In genomic region chr3:136954246-136954645, GRCh38 we compare ENCODE assay signal across 24 cellular contexts. TPM values are rescaled to one million over a fixed set of nuclear protein-coding genes. Genes with fewer than 3 reads are reported as not detected.
DNase-seq lines count a peak whose midpoint lies in the region; ATAC-seq, FAIRE-seq and TF ChIP-seq lines count a peak whose summit lies in the region.
"Had no signal": no experiment of that assay in that cellular context is flagged by ENCODE, and none has a peak within 500 bp of the region (broad histone marks: within the 10 kb centered on the region; RNA-seq: fewer than 3 reads in every experiment).

No MANE protein-coding gene starts in this region.

- peak; percentile 55 for FAIRE-seq in GM12891 (lab: Jason Lieb, UNC)

- TF ChIP-seq POLR2A in GM12891 (IDR thresholded peaks at IDR 0.05; ENCODE audit: low read depth, low read length): no peak

- H3K4me1 ChIP-seq in RWPE2 (ENCODE audit: insufficient read depth, poor library complexity, severe bottlenecking): peaks cover 70% of the 10 kb centered on the region
- H3K4me1 ChIP-seq in upper lobe of right lung: peaks cover 25% of the 10 kb centered on the region
- H3K4me1 ChIP-seq: neural progenitor cell had no signal

- H3K27ac ChIP-seq in RWPE2 (ENCODE audit: poor library complexity, severe bottlenecking) (peak overlapping the region; percentile 99), upper lobe of right lung (no peak overlapping the region), WERI-Rb-1 (no peak overlapping the region)
- H3K27ac ChIP-seq: neural progenitor cell had no signal

- intact Hi-C loops in upper lobe of right lung (cut with DNase I): no loop called here

- ATAC-seq in RWPE2 (ENCODE audit: low read depth) (no peak), upper lobe of right lung (peak; percentile 70), GM19467 (IDR thresholded peaks at IDR 0.05; ENCODE audit: unreplicated experiment) (no peak)
- ATAC-seq: activated CD4-positive, alpha-beta T cell treated with anti-CD3 and anti-CD28 coated beads for 36 hours; activated naive CD4-positive, alpha-beta T cell treated with anti-CD3 and anti-CD28 coated beads, Interleukin-2, amount 50 U/mL, for 72 hours; sciatic nerve had no signal

- H3K4me3 ChIP-seq in RWPE2 (ENCODE audit: severe bottlenecking) (no peak overlapping the region), upper lobe of right lung (no peak overlapping the region), WERI-Rb-1 (ENCODE audit: low read depth, low read length) (no peak overlapping the region)
- H3K4me3 ChIP-seq: MG63, neural progenitor cell had no signal

- no peak for DNase-seq in GM12891 (ENCODE audit: insufficient read length, low spot score)
- no peak for DNase-seq in RWPE2 (ENCODE audit: low spot score)
- peak; percentile 38 for DNase-seq in fibroblast of gingiva (ENCODE audit: low read depth)
- DNase-seq in upper lobe of right lung: no peak
- no peak for DNase-seq in WERI-Rb-1
- no peak for DNase-seq in stimulated activated naive CD4-positive, alpha-beta T cell treated with Interleukin-2 at 50 U/mL for 16 hours (lab: John Stamatoyannopoulos, UW)
- DNase-seq: activated CD4-positive, alpha-beta T cell treated with anti-CD3 and anti-CD28 coated beads for 36 hours; activated T-cell treated with anti-CD3 and anti-CD28 coated beads for 4 hours; erythroblast; foreskin melanocyte; mammary epithelial cell; MG63; NCI-H2081; NCI-H226; NCI-H748 treated with DMSO at 0.1 percent for 48 hours; RPMI8226; stimulated activated CD4-positive, alpha-beta T cell treated with anti-CD3 and anti-CD28 coated beads, Interleukin-12 subunit alpha, Interleukin-12 subunit beta, amount 100 ng/mL, for 4 hours; stimulated activated CD4-positive, alpha-beta T cell treated with anti-CD3 and anti-CD28 coated beads, Interleukin-4, amount 100 ng/mL, for 1 hour; T-helper 2 cell had no signal

- H3K9me3 ChIP-seq in RWPE2 (ENCODE audit: severe bottlenecking) (no peaks in the 10 kb centered on the region), upper lobe of right lung (no peaks in the 10 kb centered on the region), WERI-Rb-1 (ENCODE audit: severe bottlenecking) (no peaks in the 10 kb centered on the region)
- H3K9me3 ChIP-seq: MG63 had no signal

- no peak for TF ChIP-seq CTCF in RWPE2 (IDR thresholded peaks at IDR 0.05; ENCODE audit: poor library complexity, severe bottlenecking)
- TF ChIP-seq CTCF in upper lobe of right lung (IDR thresholded peaks at IDR 0.05): no peak
- no peak for TF ChIP-seq CTCF in WERI-Rb-1 (IDR thresholded peaks at IDR 0.05; ENCODE audit: low read depth, low read length)

- H3K27me3 ChIP-seq in RWPE2 (ENCODE audit: insufficient read depth, poor library complexity, severe bottlenecking): no peaks in the 10 kb centered on the region
- no peaks in the 10 kb centered on the region for H3K27me3 ChIP-seq in upper lobe of right lung
- H3K27me3 ChIP-seq in WERI-Rb-1 (ENCODE audit: insufficient read depth, low read depth, severe bottlenecking): no peaks in the 10 kb centered on the region
- H3K27me3 ChIP-seq: MG63, neural progenitor cell had no signal

- H3K36me3 ChIP-seq in RWPE2 (ENCODE audit: low read depth) (peaks cover 22% of the 10 kb centered on the region), upper lobe of right lung (no peaks in the 10 kb centered on the region), WERI-Rb-1 (no peaks in the 10 kb centered on the region)
- H3K36me3 ChIP-seq: neural progenitor cell had no signal

TF ChIP-seq in GM12891, 5 proteins besides CTCF, POLR2A, EP300 and RAD21:
- no peak for TF ChIP-seq PAX5 (IDR thresholded peaks at IDR 0.05; ENCODE audit: insufficient read depth, low read length, severe bottlenecking)
- no peak for TF ChIP-seq TAF1 (IDR thresholded peaks at IDR 0.05; ENCODE audit: low read depth, low read length)
- TF ChIP-seq SPI1 (IDR thresholded peaks at IDR 0.05; ENCODE audit: low read depth, low read length): no peak
- TF ChIP-seq POLR2AphosphoS5 (IDR thresholded peaks at IDR 0.05; ENCODE audit: low read depth, low read length): no peak
- no peak for TF ChIP-seq POU2F2 (IDR thresholded peaks at IDR 0.05; ENCODE audit: low read depth, low read length)

RNA-seq across cellular contexts. Expression of gene IL20RB, which starts 3.5 kb away (rescaled TPM):
- polyA plus RNA-seq in GM12891 (2012; ENCODE audit: low read depth, missing spikeins): 0.13 TPM
- 3.7 TPM for total RNA-seq in upper lobe of right lung
- polyA plus RNA-seq: IgD-negative memory B cell had no signal
